Comparison of ENCODE assay signal across 8 cellular contexts in the genomic region with DNA sequence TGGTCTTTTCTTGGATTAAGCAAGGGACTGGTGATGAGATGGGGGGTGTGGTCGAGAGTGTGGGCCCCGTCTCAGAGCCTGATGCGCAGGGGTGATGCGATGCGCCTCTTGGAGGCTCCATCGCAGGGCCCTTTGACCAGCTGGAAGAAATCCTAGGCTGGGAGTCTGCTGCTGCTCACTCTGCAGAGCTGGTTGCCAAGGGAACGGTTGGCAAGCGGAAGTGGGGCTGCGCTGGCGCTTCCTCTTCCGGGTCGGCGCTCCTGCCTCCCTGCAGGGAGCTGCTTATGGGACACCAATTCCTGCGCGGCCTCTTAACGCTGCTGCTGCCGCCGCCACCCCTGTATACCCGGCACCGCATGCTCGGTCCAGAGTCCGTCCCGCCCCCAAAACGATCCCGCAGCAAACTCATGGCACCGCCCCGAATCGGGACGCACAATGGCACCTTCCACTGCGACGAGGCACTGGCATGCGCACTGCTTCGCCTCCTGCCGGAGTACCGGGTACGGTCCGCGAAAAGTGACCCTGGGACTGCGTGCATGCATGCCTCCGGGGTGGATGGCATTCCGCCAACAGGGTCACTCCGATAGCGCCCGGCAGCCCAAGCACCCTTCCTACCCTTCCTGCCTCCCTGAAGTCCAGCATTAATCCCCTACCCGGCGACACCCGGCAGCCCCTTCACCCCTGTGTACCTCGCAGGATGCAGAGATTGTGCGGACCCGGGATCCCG. TPM values are rescaled to one million over a fixed set of nuclear protein-coding genes. Genes with fewer than 3 reads are reported as not detected.
DNase-seq lines count a peak whose midpoint lies in the region; ATAC-seq and TF ChIP-seq lines count a peak whose summit lies in the region.

A gene with protein sequence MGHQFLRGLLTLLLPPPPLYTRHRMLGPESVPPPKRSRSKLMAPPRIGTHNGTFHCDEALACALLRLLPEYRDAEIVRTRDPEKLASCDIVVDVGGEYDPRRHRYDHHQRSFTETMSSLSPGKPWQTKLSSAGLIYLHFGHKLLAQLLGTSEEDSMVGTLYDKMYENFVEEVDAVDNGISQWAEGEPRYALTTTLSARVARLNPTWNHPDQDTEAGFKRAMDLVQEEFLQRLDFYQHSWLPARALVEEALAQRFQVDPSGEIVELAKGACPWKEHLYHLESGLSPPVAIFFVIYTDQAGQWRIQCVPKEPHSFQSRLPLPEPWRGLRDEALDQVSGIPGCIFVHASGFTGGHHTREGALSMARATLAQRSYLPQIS (plus strand): TSS at position 242 of the 727 bp plus-strand sequence. CDS start 43 bp downstream, at position 285.

- H3K9me3 ChIP-seq in left ventricle myocardium inferior (replicated peaks) (no peaks in the 10 kb centered on the region), upper lobe of right lung (no peaks in the 10 kb centered on the region)

- H3K27ac ChIP-seq in left ventricle myocardium inferior (replicated peaks) (peak within 1 kb of the TSS; percentile 88), upper lobe of right lung (peak within 1 kb of the TSS; percentile 61)

- peak within 1 kb of the TSS; percentile 98 for H3K4me3 Mint-ChIP-seq in progenitor cell of endocrine pancreas (ENCODE audit: low read depth)

- peaks cover 81% of the 10 kb centered on the region for H3K4me1 ChIP-seq in left ventricle myocardium inferior
- peaks cover 39% of the 10 kb centered on the region for H3K4me1 ChIP-seq in upper lobe of right lung

- H3K4me1 Mint-ChIP-seq in progenitor cell of endocrine pancreas (ENCODE audit: low read depth): peaks cover 30% of the 10 kb centered on the region

- peak within 1 kb of the TSS; percentile 84 for H3K4me3 ChIP-seq in left ventricle myocardium inferior
- peak within 1 kb of the TSS; percentile 69 for H3K4me3 ChIP-seq in upper lobe of right lung

- ATAC-seq in HG02642 (IDR thresholded peaks at IDR 0.05; ENCODE audit: poor library complexity, unreplicated experiment) (peak; percentile 74), upper lobe of right lung (peak; percentile 88)

- H3K27ac Mint-ChIP-seq in progenitor cell of endocrine pancreas: peak within 1 kb of the TSS; percentile 95

- no peaks in the 10 kb centered on the region for H3K27me3 Mint-ChIP-seq in progenitor cell of endocrine pancreas

- no peaks in the 10 kb centered on the region for H3K9me3 Mint-ChIP-seq in progenitor cell of endocrine pancreas (ENCODE audit: low read depth)

- peak; percentile 20 for DNase-seq in NCI-H1436 treated with DMSO at 0.1 percent for 48 hours (lab: John Stamatoyannopoulos, UW)
- DNase-seq in T-helper 1 cell: peak; percentile 69 to 91 (median 81)
- DNase-seq in amniotic epithelial cell (ENCODE audit: low read depth): peak; percentile 85
- peak; percentile 84 for DNase-seq in left ventricle myocardium inferior
- peak; percentile 51 for DNase-seq in progenitor cell of endocrine pancreas (ENCODE audit: low spot score, unreplicated experiment)
- DNase-seq in upper lobe of right lung: peak; percentile 94

- H3K36me3 ChIP-seq in left ventricle myocardium inferior (peaks cover 48% of the 10 kb centered on the region), upper lobe of right lung (peaks cover 35% of the 10 kb centered on the region)

- H3K27me3 ChIP-seq in left ventricle myocardium inferior (ENCODE audit: low read depth) (no peaks in the 10 kb centered on the region), upper lobe of right lung (no peaks in the 10 kb centered on the region)

- TF ChIP-seq CTCF in GM12872 (IDR thresholded peaks at IDR 0.05; ENCODE audit: insufficient read depth, low read depth, low read length): peak; percentile 26; the same call in 2 of the 3 replicates
- peak; percentile 36 for TF ChIP-seq CTCF in left ventricle myocardium inferior (IDR thresholded peaks at IDR 0.05; ENCODE audit: borderline replicate concordance)
- TF ChIP-seq CTCF in progenitor cell of endocrine pancreas (IDR thresholded peaks at IDR 0.05; ENCODE audit: unreplicated experiment): peak; percentile 37
- peak; percentile 29 for TF ChIP-seq CTCF in upper lobe of right lung (IDR thresholded peaks at IDR 0.05)

- intact Hi-C loops in left ventricle myocardium inferior (cut with micrococcal nuclease): no loop called here
- intact Hi-C loops in upper lobe of right lung (cut with DNase I): no loop called here

- H3K36me3 Mint-ChIP-seq in progenitor cell of endocrine pancreas (ENCODE audit: insufficient read depth): peaks cover 13% of the 10 kb centered on the region

RNA-seq across cellular contexts. Expression of the gene that starts here (rescaled TPM):
- total RNA-seq in left ventricle myocardium inferior (34.8 TPM), progenitor cell of endocrine pancreas (58.9 and 60.7 TPM in 2 replicates), upper lobe of right lung (41.9 TPM)

Comparison
In these comparisons a context has a peak if more than half of its experiments do, and no peak if none do; other contexts are left out.
1. Peak in every context shown above with its lines: DNase-seq, ATAC-seq, H3K4me3 ChIP-seq and H3K27ac ChIP-seq.
2. DNase-seq: peak in every context shown above with its lines; median percentile 94 in upper lobe of right lung; 85 in amniotic epithelial cell; 84 in left ventricle myocardium inferior; 81 in T-helper 1 cell; 51 in progenitor cell of endocrine pancreas; 20 in NCI-H1436 treated with DMSO at 0.1 percent for 48 hours.